13 cellular contexts compared by ENCODE assay signal in genomic region chr1:42784547-42784945, GRCh38. TPM values are rescaled to one million over a fixed set of nuclear protein-coding genes. Genes with fewer than 3 reads are reported as not detected.
DNase-seq lines count a peak whose midpoint lies in the region; ATAC-seq and TF ChIP-seq lines count a peak whose summit lies in the region.
"Had no signal": no experiment of that assay in that cellular context is flagged by ENCODE, and none has a peak within 500 bp of the region (broad histone marks: within the 10 kb centered on the region; RNA-seq: fewer than 3 reads in every experiment).

No MANE protein-coding gene starts in this region.

- H3K4me1 Mint-ChIP-seq in nephron progenitor cell: peaks cover 10% of the 10 kb centered on the region
- peaks cover 34% of the 10 kb centered on the region for H3K4me1 Mint-ChIP-seq in activated CD4-positive, alpha-beta memory T cell treated with anti-CD3 and anti-CD28 coated beads, Interleukin-2, amount 10 ng/mL, durations not matched to agents 7 days and 5 days

- DNase-seq in left ventricle myocardium inferior: no peak
- DNase-seq in left ventricle myocardium superior: no peak
- DNase-seq in effector memory CD4-positive, alpha-beta T cell: no peak
- no peak for DNase-seq in nephron progenitor cell
- no peak for DNase-seq in vagina (ENCODE audit: extremely low spot score in 2 of 2)
- DNase-seq in activated CD4-positive, alpha-beta memory T cell treated with anti-CD3 and anti-CD28 coated beads, Interleukin-2, amount 10 ng/mL, durations not matched to agents 7 days and 5 days: no peak
- no peak for DNase-seq in stimulated activated CD4-positive, alpha-beta T cell treated with anti-CD3 and anti-CD28 coated beads, Interleukin-1b, Interleukin-23, amount 100 ng/mL, for 48 hours
- DNase-seq: DMS 273 treated with DMSO at 0.1 percent for 48 hours, Kasumi-1, NCI-H1436 had no signal

- H3K27ac ChIP-seq in left ventricle myocardium inferior (replicated peaks) (no peak overlapping the region), vagina (no peak overlapping the region)
- no peak overlapping the region for H3K27ac ChIP-seq in effector memory CD4-positive, alpha-beta T cell (ENCODE audit: insufficient read depth, low read length, poor library complexity, severe bottlenecking)
- H3K27ac ChIP-seq: ovary, SJSA1 had no signal

- peaks cover 19% of the 10 kb centered on the region for H3K4me1 ChIP-seq in left ventricle myocardium inferior
- H3K4me1 ChIP-seq in effector memory CD4-positive, alpha-beta T cell (ENCODE audit: control insufficient read depth, insufficient read depth, low read length, poor library complexity, severe bottlenecking): peaks cover 10% of the 10 kb centered on the region
- peaks cover 19% of the 10 kb centered on the region for H3K4me1 ChIP-seq in vagina

- TF ChIP-seq CTCF in left ventricle myocardium inferior (IDR thresholded peaks at IDR 0.05; ENCODE audit: borderline replicate concordance) (no peak), nephron progenitor cell (IDR thresholded peaks at IDR 0.05) (no peak), vagina (IDR thresholded peaks at IDR 0.05) (no peak)

- no peak for TF ChIP-seq POLR2A in vagina (IDR thresholded peaks at IDR 0.05)

- H3K4me3 Mint-ChIP-seq in nephron progenitor cell: no peak overlapping the region
- H3K4me3 Mint-ChIP-seq in activated CD4-positive, alpha-beta memory T cell treated with anti-CD3 and anti-CD28 coated beads, Interleukin-2, amount 10 ng/mL, durations not matched to agents 7 days and 5 days: no peak overlapping the region

- no peaks in the 10 kb centered on the region for H3K9me3 ChIP-seq in left ventricle myocardium inferior (replicated peaks)
- H3K9me3 ChIP-seq in effector memory CD4-positive, alpha-beta T cell (ENCODE audit: control insufficient read depth, low read length): no peaks in the 10 kb centered on the region
- H3K9me3 ChIP-seq in vagina: no peaks in the 10 kb centered on the region
- H3K9me3 ChIP-seq: ovary, SJSA1 had no signal

- no peaks in the 10 kb centered on the region for H3K9me3 Mint-ChIP-seq in nephron progenitor cell
- no peaks in the 10 kb centered on the region for H3K9me3 Mint-ChIP-seq in activated CD4-positive, alpha-beta memory T cell treated with anti-CD3 and anti-CD28 coated beads, Interleukin-2, amount 10 ng/mL, durations not matched to agents 7 days and 5 days

- ATAC-seq in left ventricle myocardium superior: no peak
- ATAC-seq in HG03354 (IDR thresholded peaks at IDR 0.05; ENCODE audit: poor library complexity, severe bottlenecking, unreplicated experiment): no peak

- peak overlapping the region; percentile 65 for H3K4me3 ChIP-seq in left ventricle myocardium inferior
- H3K4me3 ChIP-seq in effector memory CD4-positive, alpha-beta T cell (ENCODE audit: insufficient read depth, low read depth, low read length, poor library complexity, severe bottlenecking): peak overlapping the region; percentile 41
- H3K4me3 ChIP-seq in vagina: peak overlapping the region; percentile 45 to 48
- H3K4me3 ChIP-seq: SJSA1 had no signal

- POLR2A ChIA-PET in activated CD4-positive, alpha-beta memory T cell treated with anti-CD3 and anti-CD28 coated beads, Interleukin-2, amount 10 ng/mL, durations not matched to agents 7 days and 5 days (lab: Charles Lee): interaction anchor here (1.0 to 1.5 kb wide), 5 partner anchors 8 to 41 kb away, joined by 3 to 5 read pairs (median 3); partner anchors contain the start of genes C1orf50, ERMAP and P3H1

- peaks cover 27% of the 10 kb centered on the region for H3K36me3 ChIP-seq in left ventricle myocardium inferior
- peaks cover 5% of the 10 kb centered on the region for H3K36me3 ChIP-seq in effector memory CD4-positive, alpha-beta T cell (ENCODE audit: control insufficient read depth, insufficient read depth, low read length)
- no peaks in the 10 kb centered on the region for H3K36me3 ChIP-seq in vagina
- H3K36me3 ChIP-seq: ovary had no signal

- H3K36me3 Mint-ChIP-seq in nephron progenitor cell (ENCODE audit: low read depth): peaks cover 44% of the 10 kb centered on the region
- peaks cover 27% of the 10 kb centered on the region for H3K36me3 Mint-ChIP-seq in activated CD4-positive, alpha-beta memory T cell treated with anti-CD3 and anti-CD28 coated beads, Interleukin-2, amount 10 ng/mL, durations not matched to agents 7 days and 5 days (ENCODE audit: low read depth)

- no peaks in the 10 kb centered on the region for H3K27me3 Mint-ChIP-seq in nephron progenitor cell (ENCODE audit: low read depth, poor library complexity)
- no peaks in the 10 kb centered on the region for H3K27me3 Mint-ChIP-seq in activated CD4-positive, alpha-beta memory T cell treated with anti-CD3 and anti-CD28 coated beads, Interleukin-2, amount 10 ng/mL, durations not matched to agents 7 days and 5 days

- H3K27me3 ChIP-seq in left ventricle myocardium inferior (ENCODE audit: low read depth): no peaks in the 10 kb centered on the region
- no peaks in the 10 kb centered on the region for H3K27me3 ChIP-seq in effector memory CD4-positive, alpha-beta T cell (replicated peaks; ENCODE audit: control insufficient read depth, insufficient read depth, low read length, poor library complexity, severe bottlenecking)
- no peaks in the 10 kb centered on the region for H3K27me3 ChIP-seq in vagina
- H3K27me3 ChIP-seq: ovary, SJSA1 had no signal

- intact Hi-C loops in left ventricle myocardium inferior (cut with micrococcal nuclease) (no loop called here), left ventricle myocardium superior (cut with micrococcal nuclease) (no loop called here), vagina (cut with DNase I) (no loop called here)

- H3K27ac Mint-ChIP-seq in nephron progenitor cell: peak overlapping the region; percentile 83
- no peak overlapping the region for H3K27ac Mint-ChIP-seq in activated CD4-positive, alpha-beta memory T cell treated with anti-CD3 and anti-CD28 coated beads, Interleukin-2, amount 10 ng/mL, durations not matched to agents 7 days and 5 days

- CTCF ChIA-PET in activated CD4-positive, alpha-beta memory T cell treated with anti-CD3 and anti-CD28 coated beads, Interleukin-2, amount 10 ng/mL, durations not matched to agents 7 days and 5 days (lab: Charles Lee): interaction anchor here (1.0 to 1.4 kb wide), 2 partner anchors 18 to 289 kb away, joined by 3 to 4 read pairs; partner anchors contain the start of genes C1orf50 and P3H1

RNA-seq across cellular contexts. Expression of gene TMEM269, which starts 0.2 kb away (rescaled TPM):
- total RNA-seq in left ventricle myocardium inferior (not detected), left ventricle myocardium superior (not detected), vagina (not detected)
- total RNA-seq in activated CD4-positive, alpha-beta memory T cell treated with anti-CD3 and anti-CD28 coated beads, Interleukin-2, amount 10 ng/mL, durations not matched to agents 7 days and 5 days: not detected
- total RNA-seq: SJSA1 had no signal

RNA-seq across cellular contexts. Expression of gene C1orf50, which starts 17.5 kb away (rescaled TPM):
- 7.8 TPM for total RNA-seq in left ventricle myocardium inferior
- total RNA-seq in left ventricle myocardium superior: 10.4 TPM
- 3.2 TPM for total RNA-seq in vagina
- 1 to 10 TPM; 7.1 to 7.2 TPM for total RNA-seq in activated CD4-positive, alpha-beta memory T cell treated with anti-CD3 and anti-CD28 coated beads, Interleukin-2, amount 10 ng/mL, durations not matched to agents 7 days and 5 days

RNA-seq across cellular contexts. Expression of gene P3H1, which starts 17.7 kb away (rescaled TPM):
- total RNA-seq in left ventricle myocardium inferior (8.6 TPM), left ventricle myocardium superior (6.2 TPM), vagina (40.5 TPM)
- 10 to 100 TPM; 40.1 to 43.3 TPM for total RNA-seq in activated CD4-positive, alpha-beta memory T cell treated with anti-CD3 and anti-CD28 coated beads, Interleukin-2, amount 10 ng/mL, durations not matched to agents 7 days and 5 days

RNA-seq across cellular contexts. Expression of gene ERMAP, which starts 32.4 kb away (rescaled TPM):
- total RNA-seq in left ventricle myocardium inferior: 4.7 TPM
- 5.1 TPM for total RNA-seq in left ventricle myocardium superior
- 9.3 TPM for total RNA-seq in vagina
- 1 to 10 TPM; 5.0 to 5.9 TPM for total RNA-seq in activated CD4-positive, alpha-beta memory T cell treated with anti-CD3 and anti-CD28 coated beads, Interleukin-2, amount 10 ng/mL, durations not matched to agents 7 days and 5 days

RNA-seq across cellular contexts. Expression of gene SVBP, which starts 32.7 kb away (rescaled TPM):
- total RNA-seq in left ventricle myocardium inferior: 10.9 TPM
- 14.2 TPM for total RNA-seq in left ventricle myocardium superior
- total RNA-seq in vagina: 23.8 TPM
- total RNA-seq in activated CD4-positive, alpha-beta memory T cell treated with anti-CD3 and anti-CD28 coated beads, Interleukin-2, amount 10 ng/mL, durations not matched to agents 7 days and 5 days: 10 to 100 TPM; 17.4 to 19.2 TPM
